In the genomic region with DNA sequence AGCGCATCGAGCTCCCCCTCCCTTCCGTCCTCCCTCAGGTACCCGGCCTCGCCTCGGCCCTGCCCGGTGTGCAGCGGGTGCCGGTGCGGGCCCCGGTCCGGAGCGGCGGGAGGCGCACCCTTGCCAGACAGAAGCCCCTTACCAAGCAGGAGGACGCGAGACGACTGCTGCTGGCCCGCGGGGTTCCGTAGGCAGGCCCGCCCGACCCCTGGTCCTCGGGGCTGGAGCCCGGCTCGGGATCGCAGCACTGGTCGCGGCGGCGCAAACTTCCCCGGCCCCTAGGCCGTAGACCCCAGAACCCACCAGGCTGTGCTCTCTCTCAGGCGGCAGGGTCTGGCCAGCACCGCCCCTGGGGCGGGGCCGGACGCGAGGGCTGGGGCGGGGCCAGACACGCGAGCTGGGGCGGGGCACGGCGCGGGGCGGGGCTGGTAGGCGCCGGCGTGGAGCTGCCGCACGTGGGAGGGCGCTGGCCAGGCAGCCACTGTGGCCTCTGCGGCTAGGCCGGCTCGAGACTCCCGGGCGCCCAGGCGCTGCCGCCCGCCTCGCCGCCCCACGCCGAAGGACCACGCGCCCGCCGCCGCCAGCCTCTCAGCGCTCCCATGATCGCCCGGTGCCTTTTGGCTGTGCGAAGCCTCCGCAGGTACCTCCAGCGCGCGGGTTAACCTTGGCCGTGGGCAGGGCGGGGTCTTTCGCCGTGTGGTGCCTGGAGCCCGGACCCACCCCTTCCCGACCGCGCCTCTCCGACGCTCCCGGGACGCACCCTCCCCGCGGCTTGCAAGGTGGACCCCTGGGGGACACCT, we compare ENCODE assay signal across 1 cellular context.
TF ChIP-seq lines count a peak whose summit lies in the region.

TSS of gene NLN (plus strand) at position 431 of the 800 bp plus-strand sequence. CDS start at position 600, 169 bp downstream.
TSS of gene SGTB (minus strand) at position 335 of the 800 bp plus-strand sequence. CDS start 1,302 bp downstream, outside the sequence.

TF ChIP-seq in HepG2, 621 proteins besides CTCF, POLR2A, EP300 and RAD21 (continued from another document and continues in another):
- TF ChIP-seq, protein P1, sequence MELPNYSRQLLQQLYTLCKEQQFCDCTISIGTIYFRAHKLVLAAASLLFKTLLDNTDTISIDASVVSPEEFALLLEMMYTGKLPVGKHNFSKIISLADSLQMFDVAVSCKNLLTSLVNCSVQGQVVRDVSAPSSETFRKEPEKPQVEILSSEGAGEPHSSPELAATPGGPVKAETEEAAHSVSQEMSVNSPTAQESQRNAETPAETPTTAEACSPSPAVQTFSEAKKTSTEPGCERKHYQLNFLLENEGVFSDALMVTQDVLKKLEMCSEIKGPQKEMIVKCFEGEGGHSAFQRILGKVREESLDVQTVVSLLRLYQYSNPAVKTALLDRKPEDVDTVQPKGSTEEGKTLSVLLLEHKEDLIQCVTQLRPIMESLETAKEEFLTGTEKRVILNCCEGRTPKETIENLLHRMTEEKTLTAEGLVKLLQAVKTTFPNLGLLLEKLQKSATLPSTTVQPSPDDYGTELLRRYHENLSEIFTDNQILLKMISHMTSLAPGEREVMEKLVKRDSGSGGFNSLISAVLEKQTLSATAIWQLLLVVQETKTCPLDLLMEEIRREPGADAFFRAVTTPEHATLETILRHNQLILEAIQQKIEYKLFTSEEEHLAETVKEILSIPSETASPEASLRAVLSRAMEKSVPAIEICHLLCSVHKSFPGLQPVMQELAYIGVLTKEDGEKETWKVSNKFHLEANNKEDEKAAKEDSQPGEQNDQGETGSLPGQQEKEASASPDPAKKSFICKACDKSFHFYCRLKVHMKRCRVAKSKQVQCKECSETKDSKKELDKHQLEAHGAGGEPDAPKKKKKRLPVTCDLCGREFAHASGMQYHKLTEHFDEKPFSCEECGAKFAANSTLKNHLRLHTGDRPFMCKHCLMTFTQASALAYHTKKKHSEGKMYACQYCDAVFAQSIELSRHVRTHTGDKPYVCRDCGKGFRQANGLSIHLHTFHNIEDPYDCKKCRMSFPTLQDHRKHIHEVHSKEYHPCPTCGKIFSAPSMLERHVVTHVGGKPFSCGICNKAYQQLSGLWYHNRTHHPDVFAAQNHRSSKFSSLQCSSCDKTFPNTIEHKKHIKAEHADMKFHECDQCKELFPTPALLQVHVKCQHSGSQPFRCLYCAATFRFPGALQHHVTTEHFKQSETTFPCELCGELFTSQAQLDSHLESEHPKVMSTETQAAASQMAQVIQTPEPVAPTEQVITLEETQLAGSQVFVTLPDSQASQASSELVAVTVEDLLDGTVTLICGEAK (IDR thresholded peaks at IDR 0.05): no peak
- TF ChIP-seq, protein P1 (CRISPR knock-in tag; IDR thresholded peaks at IDR 0.05): peak; percentile 59; the same call in 1 of the 2 replicates
- TF ChIP-seq ZNF761 (CRISPR knock-in tag; conservative IDR thresholded peaks at IDR 0.05) (no peak; the same call in 1 of the 2 replicates), SNRNP70 (IDR thresholded peaks at IDR 0.05; ENCODE audit: low read depth, low read length) (no peak), SETDB1 (CRISPR knock-in tag; IDR thresholded peaks at IDR 0.05; ENCODE audit: borderline replicate concordance) (no peak), TOE1 (CRISPR knock-in tag; IDR thresholded peaks at IDR 0.05) (no peak), THAP11 (CRISPR knock-in tag; IDR thresholded peaks at IDR 0.05) (peak; percentile 32), ZNF609 (CRISPR knock-in tag; IDR thresholded peaks at IDR 0.05; ENCODE audit: borderline replicate concordance) (no peak), UBTF (CRISPR knock-in tag; IDR thresholded peaks at IDR 0.05) (peak; percentile 97), HCFC1 (IDR thresholded peaks at IDR 0.05; ENCODE audit: low read depth, low read length) (no peak), ZNF781 (CRISPR knock-in tag; IDR thresholded peaks at IDR 0.05; ENCODE audit: borderline replicate concordance, not compliant biosample characterization) (no peak), ZNF644 (CRISPR knock-in tag; IDR thresholded peaks at IDR 0.05; ENCODE audit: low read depth) (no peak), ZNF605 (CRISPR knock-in tag; IDR thresholded peaks at IDR 0.05) (no peak), GATAD1 (CRISPR knock-in tag; IDR thresholded peaks at IDR 0.05) (no peak), ZNF280B (CRISPR knock-in tag; IDR thresholded peaks at IDR 0.05; ENCODE audit: borderline replicate concordance) (no peak; the same call in 1 of the 2 replicates), TBP (CRISPR knock-in tag; IDR thresholded peaks at IDR 0.05) (no peak), FOXO4 (CRISPR knock-in tag; conservative IDR thresholded peaks at IDR 0.05) (no peak), ZNF703 (CRISPR knock-in tag; IDR thresholded peaks at IDR 0.05; ENCODE audit: borderline replicate concordance) (no peak), PLRG1 (conservative IDR thresholded peaks at IDR 0.05) (no peak), SRF (IDR thresholded peaks at IDR 0.05; ENCODE audit: low read depth, low read length) (no peak), YEATS4 (CRISPR knock-in tag; IDR thresholded peaks at IDR 0.05; ENCODE audit: borderline replicate concordance) (peak; percentile 49; the same call in 1 of the 2 replicates), ZNF567 (CRISPR knock-in tag; IDR thresholded peaks at IDR 0.05; ENCODE audit: borderline replicate concordance) (no peak), DNMT3B (CRISPR knock-in tag; conservative IDR thresholded peaks at IDR 0.05) (no peak), ZNF549 (CRISPR knock-in tag; IDR thresholded peaks at IDR 0.05) (no peak), ZNF383 (CRISPR knock-in tag; IDR thresholded peaks at IDR 0.05; ENCODE audit: borderline replicate concordance) (no peak), ZNF451 (CRISPR knock-in tag; IDR thresholded peaks at IDR 0.05) (peak; percentile 69; the same call in 1 of the 2 replicates)
- TF ChIP-seq, protein P2, sequence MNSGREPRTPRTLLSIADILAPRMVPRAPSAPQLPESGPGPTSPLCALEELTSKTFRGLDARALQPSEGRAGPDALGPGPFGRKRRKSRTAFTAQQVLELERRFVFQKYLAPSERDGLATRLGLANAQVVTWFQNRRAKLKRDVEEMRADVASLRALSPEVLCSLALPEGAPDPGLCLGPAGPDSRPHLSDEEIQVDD (CRISPR knock-in tag; IDR thresholded peaks at IDR 0.05; ENCODE audit: borderline replicate concordance): no peak; the same call in 1 of the 2 replicates
- TF ChIP-seq, protein P3, sequence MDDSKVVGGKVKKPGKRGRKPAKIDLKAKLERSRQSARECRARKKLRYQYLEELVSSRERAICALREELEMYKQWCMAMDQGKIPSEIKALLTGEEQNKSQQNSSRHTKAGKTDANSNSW (CRISPR knock-in tag; IDR thresholded peaks at IDR 0.05; ENCODE audit: borderline replicate concordance): no peak
- TF ChIP-seq, protein P4, sequence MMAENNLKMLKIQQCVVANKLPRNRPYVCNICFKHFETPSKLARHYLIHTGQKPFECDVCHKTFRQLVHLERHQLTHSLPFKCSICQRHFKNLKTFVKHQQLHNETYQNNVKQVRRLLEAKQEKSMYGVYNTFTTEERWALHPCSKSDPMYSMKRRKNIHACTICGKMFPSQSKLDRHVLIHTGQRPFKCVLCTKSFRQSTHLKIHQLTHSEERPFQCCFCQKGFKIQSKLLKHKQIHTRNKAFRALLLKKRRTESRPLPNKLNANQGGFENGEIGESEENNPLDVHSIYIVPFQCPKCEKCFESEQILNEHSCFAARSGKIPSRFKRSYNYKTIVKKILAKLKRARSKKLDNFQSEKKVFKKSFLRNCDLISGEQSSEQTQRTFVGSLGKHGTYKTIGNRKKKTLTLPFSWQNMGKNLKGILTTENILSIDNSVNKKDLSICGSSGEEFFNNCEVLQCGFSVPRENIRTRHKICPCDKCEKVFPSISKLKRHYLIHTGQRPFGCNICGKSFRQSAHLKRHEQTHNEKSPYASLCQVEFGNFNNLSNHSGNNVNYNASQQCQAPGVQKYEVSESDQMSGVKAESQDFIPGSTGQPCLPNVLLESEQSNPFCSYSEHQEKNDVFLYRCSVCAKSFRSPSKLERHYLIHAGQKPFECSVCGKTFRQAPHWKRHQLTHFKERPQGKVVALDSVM (CRISPR knock-in tag; IDR thresholded peaks at IDR 0.05): peak; percentile 65; the same call in 1 of the 2 replicates
